Comparison of ENCODE assay signal across 2 cellular contexts in genomic region chr4:69280081-69280480, GRCh38. TPM values are rescaled to one million over a fixed set of nuclear protein-coding genes. Genes with fewer than 3 reads are reported as not detected.
"Had no signal": no experiment of that assay in that cellular context is flagged by ENCODE, and none has a peak within 500 bp of the region (broad histone marks: within the 10 kb centered on the region; RNA-seq: fewer than 3 reads in every experiment).

TSS of gene UGT2B28 (plus strand) at chr4:69280475. CDS start at chr4:69280501, 26 bp downstream.

RNA-seq across cellular contexts. Expression of gene UGT2B28, which starts in this region (rescaled TPM):
- polyA plus RNA-seq: adrenal gland, aorta had no signal
